In the genomic region with DNA sequence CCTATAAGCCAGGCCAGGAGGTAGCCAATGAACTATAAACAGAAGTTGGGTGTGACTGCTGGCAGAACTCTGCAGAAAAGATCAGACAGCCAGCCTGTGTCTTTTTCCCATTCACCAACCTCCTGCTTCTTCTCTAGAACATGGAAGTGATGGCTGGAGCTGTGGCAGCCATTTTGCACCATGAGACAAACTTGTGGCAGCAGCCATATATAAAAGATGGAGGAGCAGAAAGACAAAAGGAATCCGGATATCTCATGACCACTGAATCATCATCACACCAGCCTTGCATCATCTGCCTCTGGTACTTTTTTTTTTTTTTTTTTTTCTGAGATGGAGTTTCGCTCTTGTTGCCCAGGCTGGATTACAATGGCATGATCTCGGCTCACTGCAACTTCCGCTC, we compare ENCODE assay signal across 30 cellular contexts. TPM values are rescaled to one million over a fixed set of nuclear protein-coding genes. Genes with fewer than 3 reads are reported as not detected.
DNase-seq lines count a peak whose midpoint lies in the region; ATAC-seq and TF ChIP-seq lines count a peak whose summit lies in the region.
"Had no signal": no experiment of that assay in that cellular context is flagged by ENCODE, and none has a peak within 500 bp of the region (broad histone marks: within the 10 kb centered on the region; RNA-seq: fewer than 3 reads in every experiment).

No MANE protein-coding gene starts in this region.

- POLR2A ChIA-PET in WTC11 (lab: Charles Lee) = no interaction called here

- intact Hi-C loops in activated T-helper 2 cell treated with anti-CD3 and anti-CD28 coated beads, Interferon-gamma antibody, Interleukin-2, Interleukin-4, amounts not matched to agents 10 μg/mL and 5 μg/mL and 100 μg/mL, durations not matched to agents 14 hours and 24 hours and 36 hours (cut with micrococcal nuclease) = no loop called here

- H3K9me3 Mint-ChIP-seq in WTC11 = no peaks in the 10 kb centered on the region
- no peaks in the 10 kb centered on the region for H3K9me3 Mint-ChIP-seq in activated T-helper 2 cell treated with anti-CD3 and anti-CD28 coated beads, Interferon-gamma antibody, Interleukin-2, Interleukin-4, amounts not matched to agents 10 μg/mL and 5 μg/mL and 100 μg/mL, durations not matched to agents 14 hours and 24 hours and 36 hours
- H3K9me3 Mint-ChIP-seq: activated T-cell treated with anti-CD3 and anti-CD28 coated beads, Interleukin-2, amount 50 U/mL, for 24 hours; natural killer cell had no signal

- TF ChIP-seq CTCF in WTC11 (IDR thresholded peaks at IDR 0.05) = no peak
- no peak for TF ChIP-seq CTCF in fibroblast of villous mesenchyme (IDR thresholded peaks at IDR 0.05; ENCODE audit: insufficient read depth, low read depth, low read length)

- H3K4me3 ChIP-seq in fibroblast of villous mesenchyme (ENCODE audit: low read depth, low read length) = no peak overlapping the region
- H3K4me3 ChIP-seq: BLaER1 treated with 17β-estradiol and CSF1 and Interleukin-3, amounts not matched to agents 10 nM and 100 nM; colonic mucosa; gastroesophageal sphincter; pancreas; right atrium auricular region; spleen; testis; vagina had no signal

- no peak overlapping the region for H3K4me3 Mint-ChIP-seq in WTC11
- H3K4me3 Mint-ChIP-seq in activated T-helper 2 cell treated with anti-CD3 and anti-CD28 coated beads, Interferon-gamma antibody, Interleukin-2, Interleukin-4, amounts not matched to agents 10 μg/mL and 5 μg/mL and 100 μg/mL, durations not matched to agents 14 hours and 24 hours and 36 hours (ENCODE audit: low read depth) = no peak overlapping the region
- H3K4me3 Mint-ChIP-seq: activated T-cell treated with anti-CD3 and anti-CD28 coated beads, Interleukin-2, amount 50 U/mL, for 24 hours; natural killer cell had no signal

- ATAC-seq in WTC11 = no peak
- ATAC-seq: activated CD4-positive, CD25-positive, alpha-beta regulatory T cell treated with anti-CD3 and anti-CD28 coated beads, Interleukin-2, amount 50 U/mL, for 24 hours; gastroesophageal sphincter; left ventricle myocardium superior; natural killer cell; pancreas had no signal

- H3K27me3 Mint-ChIP-seq in WTC11 (ENCODE audit: low read depth) = peaks cover 3% of the 10 kb centered on the region
- no peaks in the 10 kb centered on the region for H3K27me3 Mint-ChIP-seq in activated T-helper 2 cell treated with anti-CD3 and anti-CD28 coated beads, Interferon-gamma antibody, Interleukin-2, Interleukin-4, amounts not matched to agents 10 μg/mL and 5 μg/mL and 100 μg/mL, durations not matched to agents 14 hours and 24 hours and 36 hours (ENCODE audit: low read depth)
- H3K27me3 Mint-ChIP-seq: activated T-cell treated with anti-CD3 and anti-CD28 coated beads, Interleukin-2, amount 50 U/mL, for 24 hours had no signal

- H3K27ac Mint-ChIP-seq in WTC11 = no peak overlapping the region
- no peak overlapping the region for H3K27ac Mint-ChIP-seq in activated T-helper 2 cell treated with anti-CD3 and anti-CD28 coated beads, Interferon-gamma antibody, Interleukin-2, Interleukin-4, amounts not matched to agents 10 μg/mL and 5 μg/mL and 100 μg/mL, durations not matched to agents 14 hours and 24 hours and 36 hours
- H3K27ac Mint-ChIP-seq: activated T-cell treated with anti-CD3 and anti-CD28 coated beads, Interleukin-2, amount 50 U/mL, for 24 hours; natural killer cell had no signal

- DNase-seq in Daoy (ENCODE audit: low read depth) (peak; percentile 40), HT1080 (ENCODE audit: low read depth) (peak; percentile 60), WTC11 (ENCODE audit: low spot score) (peak; percentile 1), fibroblast of villous mesenchyme (ENCODE audit: low read depth) (peak; percentile 7), Kasumi-1 (lab: John Stamatoyannopoulos, UW) (no peak), NCI-H1436 treated with DMSO at 0.1 percent for 48 hours (lab: John Stamatoyannopoulos, UW) (no peak)
- no peak for DNase-seq in activated T-cell treated with anti-CD3 and anti-CD28 coated beads, Interleukin-2, amount 50 U/mL, for 1 hour
- DNase-seq in activated T-helper 2 cell treated with anti-CD3 and anti-CD28 coated beads, Interferon-gamma antibody, Interleukin-2, Interleukin-4, amounts not matched to agents 10 μg/mL and 5 μg/mL and 100 μg/mL, durations not matched to agents 14 hours and 24 hours and 36 hours (ENCODE audit: low spot score) = no peak
- DNase-seq: activated CD8-positive, alpha-beta memory T cell treated with anti-CD3 and anti-CD28 coated beads for 24 hours; activated T-cell treated with anti-CD3 and anti-CD28 coated beads, Interleukin-2, amount 50 U/mL, for 24 hours; brain microvascular endothelial cell; colonic mucosa; effector memory CD4-positive, alpha-beta T cell; hypothalamus; natural killer cell; NCI-H1092 treated with DMSO at 0.1 percent for 48 hours; NCI-H2029 treated with DMSO at 0.1 percent for 48 hours; NCI-H226; NCI-H748 treated with DMSO at 0.1 percent for 48 hours; stimulated activated CD4-positive, alpha-beta T cell treated with anti-CD3 and anti-CD28 coated beads, Interleukin-4, amount 100 ng/mL, for 1 hour; stimulated activated naive CD4-positive, alpha-beta T cell; testis had no signal

- CTCF ChIA-PET in WTC11 (lab: Charles Lee) = interaction anchor here (0.6 kb wide), 1 partner anchor 454 kb away, joined by 4 read pairs; no protein-coding TSS in a partner anchor

- H3K36me3 Mint-ChIP-seq in WTC11 = no peaks in the 10 kb centered on the region
- H3K36me3 Mint-ChIP-seq in activated T-helper 2 cell treated with anti-CD3 and anti-CD28 coated beads, Interferon-gamma antibody, Interleukin-2, Interleukin-4, amounts not matched to agents 10 μg/mL and 5 μg/mL and 100 μg/mL, durations not matched to agents 14 hours and 24 hours and 36 hours (ENCODE audit: low read depth) = no peaks in the 10 kb centered on the region
- H3K36me3 Mint-ChIP-seq: natural killer cell had no signal

- H3K4me1 Mint-ChIP-seq in WTC11 = peaks cover 1% of the 10 kb centered on the region
- no peaks in the 10 kb centered on the region for H3K4me1 Mint-ChIP-seq in activated T-helper 2 cell treated with anti-CD3 and anti-CD28 coated beads, Interferon-gamma antibody, Interleukin-2, Interleukin-4, amounts not matched to agents 10 μg/mL and 5 μg/mL and 100 μg/mL, durations not matched to agents 14 hours and 24 hours and 36 hours (ENCODE audit: low read depth)
- H3K4me1 Mint-ChIP-seq: natural killer cell had no signal

TF ChIP-seq in WTC11, 78 proteins besides CTCF, POLR2A, EP300 and RAD21:
- TF ChIP-seq GTF2I (CRISPR knock-in tag; conservative IDR thresholded peaks at IDR 0.05) = peak; percentile 45; the same call in 1 of the 2 replicates
- TF ChIP-seq, protein P1, sequence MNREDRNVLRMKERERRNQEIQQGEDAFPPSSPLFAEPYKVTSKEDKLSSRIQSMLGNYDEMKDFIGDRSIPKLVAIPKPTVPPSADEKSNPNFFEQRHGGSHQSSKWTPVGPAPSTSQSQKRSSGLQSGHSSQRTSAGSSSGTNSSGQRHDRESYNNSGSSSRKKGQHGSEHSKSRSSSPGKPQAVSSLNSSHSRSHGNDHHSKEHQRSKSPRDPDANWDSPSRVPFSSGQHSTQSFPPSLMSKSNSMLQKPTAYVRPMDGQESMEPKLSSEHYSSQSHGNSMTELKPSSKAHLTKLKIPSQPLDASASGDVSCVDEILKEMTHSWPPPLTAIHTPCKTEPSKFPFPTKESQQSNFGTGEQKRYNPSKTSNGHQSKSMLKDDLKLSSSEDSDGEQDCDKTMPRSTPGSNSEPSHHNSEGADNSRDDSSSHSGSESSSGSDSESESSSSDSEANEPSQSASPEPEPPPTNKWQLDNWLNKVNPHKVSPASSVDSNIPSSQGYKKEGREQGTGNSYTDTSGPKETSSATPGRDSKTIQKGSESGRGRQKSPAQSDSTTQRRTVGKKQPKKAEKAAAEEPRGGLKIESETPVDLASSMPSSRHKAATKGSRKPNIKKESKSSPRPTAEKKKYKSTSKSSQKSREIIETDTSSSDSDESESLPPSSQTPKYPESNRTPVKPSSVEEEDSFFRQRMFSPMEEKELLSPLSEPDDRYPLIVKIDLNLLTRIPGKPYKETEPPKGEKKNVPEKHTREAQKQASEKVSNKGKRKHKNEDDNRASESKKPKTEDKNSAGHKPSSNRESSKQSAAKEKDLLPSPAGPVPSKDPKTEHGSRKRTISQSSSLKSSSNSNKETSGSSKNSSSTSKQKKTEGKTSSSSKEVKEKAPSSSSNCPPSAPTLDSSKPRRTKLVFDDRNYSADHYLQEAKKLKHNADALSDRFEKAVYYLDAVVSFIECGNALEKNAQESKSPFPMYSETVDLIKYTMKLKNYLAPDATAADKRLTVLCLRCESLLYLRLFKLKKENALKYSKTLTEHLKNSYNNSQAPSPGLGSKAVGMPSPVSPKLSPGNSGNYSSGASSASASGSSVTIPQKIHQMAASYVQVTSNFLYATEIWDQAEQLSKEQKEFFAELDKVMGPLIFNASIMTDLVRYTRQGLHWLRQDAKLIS (CRISPR knock-in tag; IDR thresholded peaks at IDR 0.05; ENCODE audit: borderline replicate concordance) = no peak

RNA-seq across cellular contexts. Expression of a gene that starts 8.7 kb away (rescaled TPM):
- total RNA-seq in Daoy (2014; rRNA removed; shearing (Covaris generic)) = 14.1 and 18.6 TPM in 2 replicates
- 0.33 and 0.35 TPM in 2 replicates for total RNA-seq in HT1080 (2014; rRNA removed; shearing (Covaris generic))
- 0.14 TPM in 1 of 2 replicates, not detected in the other for polyA plus RNA-seq in HT1080 (2015; cell fraction: cytosol; rRNA removed)
- 0.09 TPM in 1 of 2 replicates, not detected in the other for polyA plus RNA-seq in HT1080 (2015; cell fraction: nucleus; rRNA removed)
- total RNA-seq in WTC11 (2021) = 1.3 to 1.8 TPM (median 1.3 TPM) in 3 replicates
- not detected in 2 replicates for total RNA-seq in fibroblast of villous mesenchyme
- total RNA-seq in activated T-helper 2 cell treated with anti-CD3 and anti-CD28 coated beads, Interferon-gamma antibody, Interleukin-2, Interleukin-4, amounts not matched to agents 10 μg/mL and 5 μg/mL and 100 μg/mL, durations not matched to agents 14 hours and 24 hours and 36 hours = 3.4 and 3.5 TPM in 2 replicates

Comparison
In these comparisons a context has a peak if more than half of its experiments do, and no peak if none do; other contexts are left out.
1. DNase-seq: peak in Daoy (single experiment), HT1080 (single experiment), WTC11 (single experiment) and fibroblast of villous mesenchyme (single experiment); none in activated T-cell treated with anti-CD3 and anti-CD28 coated beads, Interleukin-2, amount 50 U/mL, for 1 hour (single experiment), Kasumi-1 (0 of 2), activated T-helper 2 cell treated with anti-CD3 and anti-CD28 coated beads, Interferon-gamma antibody, Interleukin-2, Interleukin-4, amounts not matched to agents 10 μg/mL and 5 μg/mL and 100 μg/mL, durations not matched to agents 14 hours and 24 hours and 36 hours (single experiment) and NCI-H1436 treated with DMSO at 0.1 percent for 48 hours (single experiment).